8 cellular contexts compared by ENCODE assay signal in genomic region chr19:39428309-39429112, GRCh38. TPM values are rescaled to one million over a fixed set of nuclear protein-coding genes. Genes with fewer than 3 reads are reported as not detected.
DNase-seq lines count a peak whose midpoint lies in the region; ATAC-seq and TF ChIP-seq lines count a peak whose summit lies in the region.

No MANE protein-coding gene starts in this region.

- H3K36me3 ChIP-seq in DND-41 (ENCODE audit: insufficient read depth, low read length) = peaks cover 29% of the 10 kb centered on the region
- peaks cover 3 to 34% (median 19%) of the 10 kb centered on the region in 9 donors for H3K36me3 ChIP-seq in heart left ventricle
- H3K36me3 ChIP-seq in psoas muscle (ENCODE audit: insufficient read depth in 1 of 2, low read depth in 1 of 2) = peaks cover 0 to 27% of the 10 kb centered on the region in 2 donors

- intact Hi-C loops in heart left ventricle (cut with DNase I) (no loop called here), psoas muscle (cut with DNase I) (no loop called here)

- WGBS in heart left ventricle, 4 donors = 13 to 21% (median 15%) methylated on average over 15 to 22 of the region's 22 CpGs
- 11 to 17% (median 15%) methylated on average over 22 of the region's 22 CpGs for WGBS in psoas muscle, 3 donors

- H3K27me3 Mint-ChIP-seq in T-helper 17 cell = no peaks in the 10 kb centered on the region

- no peak overlapping the region for H2AFZ ChIP-seq in DND-41 (ENCODE audit: low read depth, low read length)

- peaks cover 4% of the 10 kb centered on the region for H3K4me1 ChIP-seq in DND-41 (ENCODE audit: insufficient read depth, low read length)
- H3K4me1 ChIP-seq in heart left ventricle = peaks cover 9 to 28% (median 19%) of the 10 kb centered on the region in 12 donors
- peaks cover 2% of the 10 kb centered on the region for H3K4me1 ChIP-seq in psoas muscle

- TF ChIP-seq POLR2A in heart left ventricle (IDR thresholded peaks at IDR 0.05) = no peak

- H3K9ac ChIP-seq in DND-41 (ENCODE audit: low read depth, low read length) = no peak overlapping the region

- peaks cover 21% of the 10 kb centered on the region for H4K20me1 ChIP-seq in DND-41 (ENCODE audit: insufficient read depth, low read length)

- H3K9me3 ChIP-seq in DND-41 (ENCODE audit: insufficient read depth, low read length, severe bottlenecking) (no peaks in the 10 kb centered on the region), T-helper 17 cell (ENCODE audit: control insufficient read depth, low read length, poor library complexity, severe bottlenecking) (no peaks in the 10 kb centered on the region), heart left ventricle (no peaks in the 10 kb centered on the region), psoas muscle (no peaks in the 10 kb centered on the region)

- H3K4me3 ChIP-seq in DND-41 (ENCODE audit: low read depth in 1 of 2, low read length in 2 of 2) = no peak overlapping the region
- H3K4me3 ChIP-seq in heart left ventricle = peak overlapping the region in 3 of 12 donors; percentile 6 to 22 (median 22)
- no peak overlapping the region for H3K4me3 ChIP-seq in psoas muscle

- no peaks in the 10 kb centered on the region for H3K27me3 ChIP-seq in DND-41 (ENCODE audit: insufficient read depth, low read length, poor library complexity)
- H3K27me3 ChIP-seq in heart left ventricle = no peaks in the 10 kb centered on the region
- no peaks in the 10 kb centered on the region for H3K27me3 ChIP-seq in psoas muscle (ENCODE audit: insufficient read depth in 3 of 3, low read length in 2 of 3)

- no peak overlapping the region for H3K4me2 ChIP-seq in DND-41 (ENCODE audit: insufficient read depth, low read length)

- no peak for TF ChIP-seq CTCF in DND-41 (IDR thresholded peaks at IDR 0.05; ENCODE audit: borderline replicate concordance, extremely low read depth, low read length, poor library complexity, severe bottlenecking)
- no peak for TF ChIP-seq CTCF in heart left ventricle (IDR thresholded peaks at IDR 0.05)
- no peak for TF ChIP-seq CTCF in psoas muscle (IDR thresholded peaks at IDR 0.05)

- DNase-seq in DND-41 (no peak), T-helper 17 cell (no peak), heart left ventricle (peak; percentile 82 to 86 (median 86)), psoas muscle (peak; percentile 66 to 83), NCI-H774 (lab: John Stamatoyannopoulos, UW) (no peak), NCI-H2196 (lab: John Stamatoyannopoulos, UW; ENCODE audit: unreplicated experiment) (no peak), activated gamma-delta T cell (lab: John Stamatoyannopoulos, UW) (no peak)

- H3K4me1 Mint-ChIP-seq in T-helper 17 cell = peaks cover 26% of the 10 kb centered on the region

- H3K27ac Mint-ChIP-seq in T-helper 17 cell = peak overlapping the region; percentile 80

- no peak overlapping the region for H3K4me3 Mint-ChIP-seq in T-helper 17 cell

- ATAC-seq in DND-41 (ENCODE audit: insufficient read depth, low read depth) (peak; percentile 15; the same call in 1 of the 3 replicates), T-helper 17 cell (no peak), heart left ventricle (peak; percentile 69 to 84 (median 80)), psoas muscle (peak; percentile 33 to 61 (median 53)), HG02840 (IDR thresholded peaks at IDR 0.05; ENCODE audit: low FRiP score, unreplicated experiment) (no peak)

- H3K36me3 Mint-ChIP-seq in T-helper 17 cell (ENCODE audit: low read depth) = peaks cover 6% of the 10 kb centered on the region

- peaks cover 3% of the 10 kb centered on the region; the same call in 1 of the 2 replicates for H3K79me2 ChIP-seq in DND-41 (ENCODE audit: insufficient read depth, low read length)

- H3K27ac ChIP-seq in DND-41 (ENCODE audit: low read length) (no peak overlapping the region), heart left ventricle (peak overlapping the region; percentile 64 to 93 (median 86)), psoas muscle (peak overlapping the region; percentile 63)

RNA-seq across cellular contexts. Expression of gene RPS16, which starts 7.2 kb away (rescaled TPM):
- 1,000 to 10,000 TPM; 3,790 to 3,904 TPM for total RNA-seq in T-helper 17 cell
- 1,000 to 10,000 TPM in 7 of 9 donors, 100 to 1,000 TPM in 2; 617 to 1,566 (median 1,374) TPM for total RNA-seq in heart left ventricle
- 1,000 to 10,000 TPM; 1,266 to 2,656 TPM for polyA plus RNA-seq in heart left ventricle
- total RNA-seq in psoas muscle = 1,000 to 10,000 TPM; 1,186 to 1,958 (median 1,553) TPM
- polyA plus RNA-seq in psoas muscle = 1,000 to 10,000 TPM; 2,324 to 3,255 (median 2,994) TPM

RNA-seq across cellular contexts. Expression of gene PLEKHG2, which starts 16.0 kb away (rescaled TPM):
- total RNA-seq in T-helper 17 cell = 100 to 1,000 TPM; 119 to 129 TPM
- 10 to 100 TPM in 8 of 9 donors, 1 to 10 TPM in 1; 9.2 to 38.5 (median 14.6) TPM for total RNA-seq in heart left ventricle
- 10 to 100 TPM in 1 of 2 donors, 1 to 10 TPM in 1; 8.9 to 11.7 TPM for polyA plus RNA-seq in heart left ventricle
- total RNA-seq in psoas muscle = 1 to 10 TPM; 6.8 to 8.0 (median 7.4) TPM
- 1 to 10 TPM; 2.4 to 3.0 (median 2.7) TPM for polyA plus RNA-seq in psoas muscle

RNA-seq across cellular contexts. Expression of gene SUPT5H, which starts 16.9 kb away (rescaled TPM):
- total RNA-seq in T-helper 17 cell (100 to 1,000 TPM; 346 to 352 TPM), heart left ventricle (100 to 1,000 TPM in 1 of 9 donors, 10 to 100 TPM in 8; 64.2 to 113 (median 81.7) TPM), psoas muscle (10 to 100 TPM; 60.7 to 88.6 (median 80.2) TPM)
- polyA plus RNA-seq in heart left ventricle (100 to 1,000 TPM in 1 of 2 donors, 10 to 100 TPM in 1; 63.8 to 112 TPM), psoas muscle (10 to 100 TPM; 63.1 to 97.1 (median 88.0) TPM)

RNA-seq across cellular contexts. Expression of gene ZFP36, which starts 21.9 kb away (rescaled TPM):
- 1,000 to 10,000 TPM; 1,082 to 1,318 TPM for total RNA-seq in T-helper 17 cell
- 100 to 1,000 TPM in 2 of 9 donors, 10 to 100 TPM in 7; 16.1 to 145 (median 51.1) TPM for total RNA-seq in heart left ventricle
- polyA plus RNA-seq in heart left ventricle = 10 to 100 TPM; 45.8 to 65.1 TPM
- total RNA-seq in psoas muscle = 100 to 1,000 TPM in 3 of 4 donors, 10 to 100 TPM in 1; 32.1 to 391 (median 184) TPM
- polyA plus RNA-seq in psoas muscle = 100 to 1,000 TPM in 1 of 3 donors, 10 to 100 TPM in 2; 80.8 to 178 (median 83.3) TPM

RNA-seq across cellular contexts. Expression of gene MED29, which starts 37.3 kb away (rescaled TPM):
- total RNA-seq in T-helper 17 cell (10 to 100 TPM; 43.4 to 43.6 TPM), heart left ventricle (10 to 100 TPM; 26.3 to 53.0 (median 34.1) TPM), psoas muscle (10 to 100 TPM; 25.0 to 33.6 (median 30.2) TPM)
- polyA plus RNA-seq in heart left ventricle (10 to 100 TPM; 34.1 to 46.0 TPM), psoas muscle (10 to 100 TPM; 25.0 to 51.7 (median 26.9) TPM)

Comparison
In these comparisons a context has a peak if more than half of its experiments do, and no peak if none do; other contexts are left out.
1. ATAC-seq: peak in DND-41 (single experiment), heart left ventricle (4 of 4) and psoas muscle (4 of 4); none in T-helper 17 cell (single experiment) and HG02840 (single experiment).
2. DNase-seq: peak in heart left ventricle (5 of 5) and psoas muscle (2 of 2); none in DND-41 (single experiment), T-helper 17 cell (0 of 3), NCI-H774 (single experiment), NCI-H2196 (single experiment) and activated gamma-delta T cell (single experiment).